10 cellular contexts compared by ENCODE assay signal in the genomic region with DNA sequence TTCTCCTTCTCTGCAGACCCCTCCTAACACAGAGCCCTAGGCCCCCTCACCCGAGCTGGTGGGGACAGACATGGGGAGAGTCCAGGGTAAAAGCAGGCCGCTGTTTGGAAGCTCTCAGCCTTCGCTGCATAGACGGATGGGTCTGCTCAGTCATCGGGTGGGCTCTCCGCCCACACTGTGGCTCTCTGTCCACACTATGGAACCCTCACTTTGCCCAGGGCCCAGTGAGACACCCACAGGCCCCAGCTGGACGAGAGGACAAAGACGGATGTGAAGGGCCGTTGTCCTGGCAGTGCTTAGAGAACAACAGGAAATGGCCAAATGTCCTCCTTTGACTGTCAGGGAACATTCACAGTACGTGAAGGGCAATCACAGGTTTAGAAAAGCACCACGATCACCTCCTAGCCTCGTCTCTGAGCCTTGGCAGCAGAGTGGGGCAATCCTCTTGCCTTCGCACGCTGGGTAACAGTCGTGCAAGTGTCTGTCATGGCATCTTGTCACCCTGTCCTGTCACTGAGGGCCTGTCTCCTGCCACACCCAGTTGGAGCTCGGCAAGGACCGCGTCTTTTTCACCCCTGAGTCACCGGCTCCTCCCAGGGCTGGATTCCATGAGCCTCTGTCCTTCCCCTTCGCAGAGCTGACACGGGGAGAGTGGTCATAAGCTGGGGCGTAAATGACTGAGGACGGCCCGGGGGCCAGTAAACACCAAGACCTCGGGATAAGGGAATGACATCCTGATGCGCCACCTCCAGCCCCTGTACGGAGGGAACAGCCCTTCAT.
A peak's percentile ranks its signal among the peaks of the same experiment; 100 is the strongest.
DNase-seq lines count a peak whose midpoint lies in the region; ATAC-seq, FAIRE-seq and TF ChIP-seq lines count a peak whose summit lies in the region.
"Had no signal": no experiment of that assay in that cellular context is flagged by ENCODE, and none has a peak within 500 bp of the region (broad histone marks: within the 10 kb centered on the region; RNA-seq: fewer than 3 reads in every experiment).

No MANE protein-coding gene starts in this region.

- intact Hi-C loops in HCT116 (cut with micrococcal nuclease), result no loop called here
- intact Hi-C loops in colonic mucosa (cut with DNase I), result no loop called here
- intact Hi-C loops in mucosa of descending colon (cut with DNase I, micrococcal nuclease), result no loop called here

- H3K36me3 ChIP-seq in HCT116 (ENCODE audit: control insufficient read depth in 1 of 2, insufficient read depth in 2 of 2, low read length in 2 of 2) (no peaks in the 10 kb centered on the region), colonic mucosa (no peaks in the 10 kb centered on the region), mucosa of descending colon (ENCODE audit: low read depth) (no peaks in the 10 kb centered on the region)

- no peak for TF ChIP-seq CTCF in A549 (IDR thresholded peaks at IDR 0.05)
- TF ChIP-seq CTCF in HCT116 (IDR thresholded peaks at IDR 0.05 in 2 of 3, conservative IDR thresholded peaks at IDR 0.05 in 1 of 3; ENCODE audit: borderline replicate concordance in 1 of 3, insufficient read depth in 1 of 3, low read depth in 2 of 3, low read length in 2 of 3), result no peak
- no peak for TF ChIP-seq CTCF in colonic mucosa (IDR thresholded peaks at IDR 0.05)
- TF ChIP-seq CTCF in mucosa of descending colon (IDR thresholded peaks at IDR 0.05), result no peak

- H3K27ac ChIP-seq in A549 (peak overlapping the region; percentile 72; a peak in 4 of 6 replicates), HCT116 (ENCODE audit: low read depth, low read length) (peak overlapping the region; percentile 63), colonic mucosa (no peak overlapping the region)

- DNase-seq in A549 (ENCODE audit: low read depth in 1 of 2, low spot score in 1 of 2) (peak; percentile 55 to 57), HCT116 (ENCODE audit: low read depth, low spot score) (peak; percentile 86), colonic mucosa (peak; percentile 47), mucosa of descending colon (peak in 1 of 3 donors; percentile 24), mesenteric fat pad (ENCODE audit: low spot score) (no peak), HEK293T (ENCODE audit: extremely low spot score) (no peak), NOMO-1 (lab: John Stamatoyannopoulos, UW; ENCODE audit: unreplicated experiment in 2 of 2) (no peak)

- H3K4me2 ChIP-seq in A549 (peak overlapping the region; percentile 65), HCT116 (ENCODE audit: low read length) (peak overlapping the region; percentile 72)

- H3K9ac ChIP-seq in HCT116 (ENCODE audit: low read length) (peak overlapping the region; percentile 55), colonic mucosa (ENCODE audit: low read depth in 2 of 2, low read length in 2 of 2) (no peak overlapping the region)

- RAD21 ChIA-PET in HCT116 (lab: Charles Lee; ENCODE audit: low non-redundant PET in 1 of 2, low total read pairs in 2 of 2, uncharacterized antibody in 2 of 2, unreplicated experiment in 2 of 2), result no interaction called here

- no peaks in the 10 kb centered on the region for H3K79me2 ChIP-seq in HCT116 (ENCODE audit: insufficient read depth, low read length)

- no peaks in the 10 kb centered on the region for H4K20me1 ChIP-seq in HCT116 (ENCODE audit: insufficient read depth)

- TF ChIP-seq POLR2A in A549 (IDR thresholded peaks at IDR 0.05; ENCODE audit: low read length) (no peak), HCT116 (IDR thresholded peaks at IDR 0.05; ENCODE audit: borderline replicate concordance, extremely low read depth, insufficient read depth, insufficient read length) (no peak)

- no TSS peak for BruUV-seq in HCT116 (replicated peaks; lab: Mats Ljungman, UMichigan)

- TF ChIP-seq EP300 in A549 (IDR thresholded peaks at IDR 0.05), result no peak

- peaks cover 25% of the 10 kb centered on the region for H3K4me1 ChIP-seq in A549
- peaks cover 26 to 53% of the 10 kb centered on the region in 2 experiments for H3K4me1 ChIP-seq in HCT116 (ENCODE audit: control insufficient read depth in 1 of 2, insufficient read depth in 2 of 2, low read length in 2 of 2)
- peaks cover 6% of the 10 kb centered on the region for H3K4me1 ChIP-seq in colonic mucosa
- H3K4me1 ChIP-seq in mucosa of descending colon (ENCODE audit: low read depth), result peaks cover 3% of the 10 kb centered on the region

- no peak for FAIRE-seq in A549 (lab: Jason Lieb, UNC)
- FAIRE-seq: GM19239 had no signal

- H3K9me3 ChIP-seq in A549, result no peaks in the 10 kb centered on the region
- no peaks in the 10 kb centered on the region for H3K9me3 ChIP-seq in HCT116 (ENCODE audit: control insufficient read depth in 1 of 2, insufficient read depth in 1 of 2, low read depth in 1 of 2, low read length in 2 of 2)
- H3K9me3 ChIP-seq in colonic mucosa, result no peaks in the 10 kb centered on the region
- no peaks in the 10 kb centered on the region for H3K9me3 ChIP-seq in mucosa of descending colon

- no peak for TF ChIP-seq RAD21 in A549 (conservative IDR thresholded peaks at IDR 0.05 in 1 of 2, IDR thresholded peaks at IDR 0.05 in 1 of 2)
- TF ChIP-seq RAD21 in HCT116 (IDR thresholded peaks at IDR 0.05; ENCODE audit: low read depth), result no peak

- WGBS in A549 (ENCODE audit: missing lambda C conversion rate), result 69% methylated on average over 27 of the region's 27 CpGs

- CTCF ChIA-PET in A549 (lab: Yijun Ruan, JAX) (interaction anchor here (1.0 to 12.8 kb wide), 4 partner anchors 12 to 137 kb away, joined by 3 to 153 read pairs (median 10); no protein-coding TSS in a partner anchor), HCT116 (lab: Charles Lee) (interaction anchor here (0.7 to 6.3 kb wide), 3 partner anchors 13 to 171 kb away, joined by 3 to 35 read pairs (median 3); no protein-coding TSS in a partner anchor), HEK293T (lab: Yijun Ruan, JAX) (interaction anchor here (0.6 to 1.6 kb wide), 3 partner anchors 13 to 999 kb away, joined by 3 to 11 read pairs (median 4); no protein-coding TSS in a partner anchor)

- H3K4me3 ChIP-seq in A549 (no peak overlapping the region), HCT116 (replicated peaks in 1 of 2; ENCODE audit: low read depth in 1 of 2, low read length in 2 of 2) (peak overlapping the region in 1 of 2 experiments; percentile 21; a peak in 2 of 4 replicates), colonic mucosa (no peak overlapping the region), mucosa of descending colon (no peak overlapping the region)

- no peaks in the 10 kb centered on the region for H3K9me2 ChIP-seq in HCT116 (ENCODE audit: insufficient read depth)

- ATAC-seq in A549, result peak; percentile 72 to 74
- peak; percentile 90 for ATAC-seq in HCT116
- ATAC-seq in mucosa of descending colon, result peak; percentile 59
- ATAC-seq in HG03520 (IDR thresholded peaks at IDR 0.05; ENCODE audit: unreplicated experiment), result no peak
- ATAC-seq: WTC11 had no signal

- H3K27me3 ChIP-seq in HCT116 (ENCODE audit: insufficient read depth, low read length) (no peaks in the 10 kb centered on the region), colonic mucosa (no peaks in the 10 kb centered on the region)

- H2AFZ ChIP-seq in HCT116 (ENCODE audit: low read depth, low read length, poor library complexity, severe bottlenecking), result peak overlapping the region; percentile 29

- POLR2A ChIA-PET in A549 (lab: Yijun Ruan, JAX) (no interaction called here), HCT116 (lab: Charles Lee) (interaction anchor here (0.6 to 0.8 kb wide), 2 partner anchors 17 to 355 kb away, joined by 4 read pairs; no protein-coding TSS in a partner anchor), HEK293T (lab: Yijun Ruan, JAX) (no interaction called here)

TF ChIP-seq in A549, 52 proteins besides CTCF, POLR2A, EP300 and RAD21:
- no peak for TF ChIP-seq FOSL2 (IDR thresholded peaks at IDR 0.05)
- peak; percentile 36 for TF ChIP-seq FOSL2 (CRISPR knock-in tag; IDR thresholded peaks at IDR 0.05)
- TF ChIP-seq KDM1A (IDR thresholded peaks at IDR 0.05; ENCODE audit: low read depth), result no peak

TF ChIP-seq in HCT116, 20 proteins besides CTCF, POLR2A, EP300 and RAD21 (continues in another document):
- TF ChIP-seq ELF1 (IDR thresholded peaks at IDR 0.05; ENCODE audit: borderline replicate concordance, low read depth) (no peak), POLR2AphosphoS5 (IDR thresholded peaks at IDR 0.05; ENCODE audit: low read depth, low read length) (peak; percentile 46), SP1 (IDR thresholded peaks at IDR 0.05; ENCODE audit: low read depth) (peak; percentile 84), EZH2 (IDR thresholded peaks at IDR 0.05) (no peak)
- TF ChIP-seq, protein P1, sequence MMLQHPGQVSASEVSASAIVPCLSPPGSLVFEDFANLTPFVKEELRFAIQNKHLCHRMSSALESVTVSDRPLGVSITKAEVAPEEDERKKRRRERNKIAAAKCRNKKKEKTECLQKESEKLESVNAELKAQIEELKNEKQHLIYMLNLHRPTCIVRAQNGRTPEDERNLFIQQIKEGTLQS (IDR thresholded peaks at IDR 0.05), result no peak
- TF ChIP-seq, protein P2, sequence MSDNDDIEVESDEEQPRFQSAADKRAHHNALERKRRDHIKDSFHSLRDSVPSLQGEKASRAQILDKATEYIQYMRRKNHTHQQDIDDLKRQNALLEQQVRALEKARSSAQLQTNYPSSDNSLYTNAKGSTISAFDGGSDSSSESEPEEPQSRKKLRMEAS (IDR thresholded peaks at IDR 0.05), result peak; percentile 96

TF ChIP-seq in HEK293T, 16 proteins besides CTCF, POLR2A, EP300 and RAD21:
- TF ChIP-seq TARDBP (IDR thresholded peaks at IDR 0.05) (no peak), ZNF384 (IDR thresholded peaks at IDR 0.05) (no peak), ELF4 (IDR thresholded peaks at IDR 0.05) (no peak), FOXA1 (IDR thresholded peaks at IDR 0.05) (no peak), NFRKB (IDR thresholded peaks at IDR 0.05) (no peak), FOXM1 (IDR thresholded peaks at IDR 0.05; ENCODE audit: borderline replicate concordance) (no peak), HDGF (IDR thresholded peaks at IDR 0.05; ENCODE audit: borderline replicate concordance) (no peak), ARNT (IDR thresholded peaks at IDR 0.05) (no peak), CTBP1 (IDR thresholded peaks at IDR 0.05; ENCODE audit: borderline replicate concordance) (no peak), LEF1 (IDR thresholded peaks at IDR 0.05; ENCODE audit: borderline replicate concordance) (no peak), SUZ12 (IDR thresholded peaks at IDR 0.05) (no peak), L3MBTL2 (conservative IDR thresholded peaks at IDR 0.05) (no peak), BHLHE40 (IDR thresholded peaks at IDR 0.05; ENCODE audit: borderline replicate concordance) (no peak), FOXK2 (IDR thresholded peaks at IDR 0.05) (no peak)
- TF ChIP-seq, protein P3, sequence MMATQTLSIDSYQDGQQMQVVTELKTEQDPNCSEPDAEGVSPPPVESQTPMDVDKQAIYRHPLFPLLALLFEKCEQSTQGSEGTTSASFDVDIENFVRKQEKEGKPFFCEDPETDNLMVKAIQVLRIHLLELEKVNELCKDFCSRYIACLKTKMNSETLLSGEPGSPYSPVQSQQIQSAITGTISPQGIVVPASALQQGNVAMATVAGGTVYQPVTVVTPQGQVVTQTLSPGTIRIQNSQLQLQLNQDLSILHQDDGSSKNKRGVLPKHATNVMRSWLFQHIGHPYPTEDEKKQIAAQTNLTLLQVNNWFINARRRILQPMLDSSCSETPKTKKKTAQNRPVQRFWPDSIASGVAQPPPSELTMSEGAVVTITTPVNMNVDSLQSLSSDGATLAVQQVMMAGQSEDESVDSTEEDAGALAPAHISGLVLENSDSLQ (IDR thresholded peaks at IDR 0.05), result no peak

Comparison
In these comparisons a context has a peak if more than half of its experiments do, and no peak if none do; other contexts are left out.
1. DNase-seq: peak in A549 (2 of 2), HCT116 (single experiment) and colonic mucosa (single experiment); none in mesenteric fat pad (single experiment), HEK293T (single experiment) and NOMO-1 (0 of 2).